Comparison of ENCODE assay signal across 9 cellular contexts in genomic region chr20:58447733-58448391, GRCh38. TPM values are rescaled to one million over a fixed set of nuclear protein-coding genes. Genes with fewer than 3 reads are reported as not detected.
A peak's percentile ranks its signal among the peaks of the same experiment; 100 is the strongest.
DNase-seq lines count a peak whose midpoint lies in the region; ATAC-seq and TF ChIP-seq lines count a peak whose summit lies in the region.
"Had no signal": no experiment of that assay in that cellular context is flagged by ENCODE, and none has a peak within 500 bp of the region (broad histone marks: within the 10 kb centered on the region; RNA-seq: fewer than 3 reads in every experiment).

No MANE protein-coding gene starts in this region.

- RAD21 ChIA-PET in HCT116 (lab: Charles Lee; ENCODE audit: low non-redundant PET in 1 of 2, low total read pairs in 2 of 2, uncharacterized antibody in 2 of 2, unreplicated experiment in 2 of 2): no interaction called here

- no peaks in the 10 kb centered on the region for H3K4me1 ChIP-seq in HCT116 (ENCODE audit: control insufficient read depth in 1 of 2, insufficient read depth in 2 of 2, low read length in 2 of 2)
- H3K4me1 ChIP-seq in Panc1 (ENCODE audit: control insufficient read depth, insufficient read depth, low read length): no peaks in the 10 kb centered on the region
- peaks cover 0 to 15% (median 0%) of the 10 kb centered on the region in 9 donors for H3K4me1 ChIP-seq in heart right ventricle

- no peaks in the 10 kb centered on the region for H3K9me2 ChIP-seq in HCT116 (ENCODE audit: insufficient read depth)

- peak; percentile 55 to 78 (median 73); a peak in 5 of 6 replicates for TF ChIP-seq CTCF in HCT116 (IDR thresholded peaks at IDR 0.05 in 2 of 3, conservative IDR thresholded peaks at IDR 0.05 in 1 of 3; ENCODE audit: borderline replicate concordance in 1 of 3, insufficient read depth in 1 of 3, low read depth in 2 of 3, low read length in 2 of 3)
- TF ChIP-seq CTCF in Panc1 (IDR thresholded peaks at IDR 0.05): peak; percentile 84
- peak; percentile 8 to 66 (median 60) for TF ChIP-seq CTCF in heart right ventricle (IDR thresholded peaks at IDR 0.05)

- in situ Hi-C loops in Panc1 (cut with HindIII; ENCODE audit: low pct_unique_long_range_greater_than_20kb, low sequenced_read_pairs): no loop called here

- CTCF ChIA-PET in HCT116 (lab: Charles Lee): interaction anchor here (0.7 kb wide), 1 partner anchor 33 kb away, joined by 3 read pairs; no protein-coding TSS in a partner anchor
- CTCF ChIA-PET in Panc1 (lab: Charles Lee): no interaction called here

- H3K27ac ChIP-seq in HCT116 (ENCODE audit: low read depth, low read length) (no peak overlapping the region), Panc1 (ENCODE audit: low read length) (no peak overlapping the region), heart right ventricle (no peak overlapping the region)
- H3K27ac ChIP-seq: thoracic aorta had no signal

- H3K4me2 ChIP-seq in HCT116 (ENCODE audit: low read length): no peak overlapping the region

- no peaks in the 10 kb centered on the region for H4K20me1 ChIP-seq in HCT116 (ENCODE audit: insufficient read depth)

- peaks cover 11 to 13% of the 10 kb centered on the region in 2 experiments; a peak in 3 of 4 replicates for H3K36me3 ChIP-seq in HCT116 (ENCODE audit: control insufficient read depth in 1 of 2, insufficient read depth in 2 of 2, low read length in 2 of 2)
- H3K36me3 ChIP-seq in Panc1 (ENCODE audit: control insufficient read depth, insufficient read depth, low read length): peaks cover 4% of the 10 kb centered on the region; the same call in 1 of the 2 replicates
- H3K36me3 ChIP-seq in heart right ventricle: peaks cover 0 to 85% (median 15%) of the 10 kb centered on the region in 9 donors

- POLR2A ChIA-PET in HCT116 (lab: Charles Lee): no interaction called here
- POLR2A ChIA-PET in Panc1 (lab: Charles Lee): no interaction called here

- intact Hi-C loops in HCT116 (cut with micrococcal nuclease): loop anchor here (1.0 kb wide), 1 partner anchor 211 kb away; no protein-coding TSS in a partner anchor
- intact Hi-C loops in Panc1 (cut with micrococcal nuclease; ENCODE audit: unreplicated experiment): loop anchor here (10.0 kb wide), 1 partner anchor 213 kb away; no protein-coding TSS in a partner anchor
- intact Hi-C loops in heart right ventricle (cut with DNase I): loop anchor here in 9 of 10 donors (1.0 to 10.0 kb wide), 6 partner anchors 53 to 211 kb away; no protein-coding TSS in a partner anchor

- DNase-seq in COR-L47 (lab: John Stamatoyannopoulos, UW): peak; percentile 5
- peak; percentile 33 for DNase-seq in HCT116 (ENCODE audit: low read depth, low spot score)
- peak; percentile 30 for DNase-seq in Panc1 (ENCODE audit: low read depth, low spot score)
- DNase-seq in activated gamma-delta T cell treated with anti-CD3 and anti-CD28 coated beads, Interleukin-2, amount 50 U/mL, for 16 hours (ENCODE audit: low read depth): peak; percentile 22
- no peak for DNase-seq in heart right ventricle
- peak; percentile 38 for DNase-seq in stimulated activated CD4-positive, alpha-beta T cell treated with anti-CD3 and anti-CD28 coated beads, Interleukin-12 subunit alpha, Interleukin-12 subunit beta, amount 100 ng/mL, for 4 hours

- peak; percentile 70 for TF ChIP-seq RAD21 in HCT116 (IDR thresholded peaks at IDR 0.05; ENCODE audit: low read depth)

- 62% methylated on average over 7 of the region's 7 CpGs for WGBS in heart right ventricle, 2 donors

- ATAC-seq in HCT116: peak; percentile 89
- peak; percentile 93 for ATAC-seq in Panc1
- peak in 5 of 8 donors; percentile 40 to 72 (median 61) for ATAC-seq in heart right ventricle
- no peak for ATAC-seq in HG03108 (IDR thresholded peaks at IDR 0.05; ENCODE audit: unreplicated experiment)
- no peak for ATAC-seq in HG02970 (IDR thresholded peaks at IDR 0.05; ENCODE audit: low FRiP score, unreplicated experiment)

- H3K79me2 ChIP-seq in HCT116 (ENCODE audit: insufficient read depth, low read length): peaks cover 4% of the 10 kb centered on the region

- no peak for TF ChIP-seq POLR2A in HCT116 (IDR thresholded peaks at IDR 0.05; ENCODE audit: borderline replicate concordance, extremely low read depth, insufficient read depth, insufficient read length)

- no peak overlapping the region for H3K9ac ChIP-seq in HCT116 (ENCODE audit: low read length)

- H2AFZ ChIP-seq in HCT116 (ENCODE audit: low read depth, low read length, poor library complexity, severe bottlenecking): no peak overlapping the region

- H3K9me3 ChIP-seq in HCT116 (ENCODE audit: control insufficient read depth in 1 of 2, insufficient read depth in 1 of 2, low read depth in 1 of 2, low read length in 2 of 2): no peaks in the 10 kb centered on the region
- no peaks in the 10 kb centered on the region for H3K9me3 ChIP-seq in Panc1 (ENCODE audit: control insufficient read depth, insufficient read depth, low read depth, low read length)
- H3K9me3 ChIP-seq in heart right ventricle: no peaks in the 10 kb centered on the region
- H3K9me3 ChIP-seq: thoracic aorta had no signal

- BruUV-seq in HCT116 (replicated peaks; lab: Mats Ljungman, UMichigan): no TSS peak
- BruUV-seq in Panc1 (replicated peaks; lab: Mats Ljungman, UMichigan): no TSS peak

- H3K27me3 ChIP-seq in HCT116 (ENCODE audit: insufficient read depth, low read length): no peaks in the 10 kb centered on the region
- no peaks in the 10 kb centered on the region for H3K27me3 ChIP-seq in Panc1 (ENCODE audit: control insufficient read depth, insufficient read depth, low read length)
- no peaks in the 10 kb centered on the region for H3K27me3 ChIP-seq in heart right ventricle

- H3K4me3 ChIP-seq in HCT116 (replicated peaks in 1 of 2; ENCODE audit: low read depth in 1 of 2, low read length in 2 of 2) (no peak overlapping the region), Panc1 (ENCODE audit: low read depth in 2 of 2, low read length in 2 of 2) (no peak overlapping the region), heart right ventricle (no peak overlapping the region)
- H3K4me3 ChIP-seq: thoracic aorta had no signal

TF ChIP-seq in HCT116, 20 proteins besides CTCF, POLR2A, EP300 and RAD21:
- no peak for TF ChIP-seq YY1 (IDR thresholded peaks at IDR 0.05; ENCODE audit: extremely low read depth, insufficient replicate concordance, low read depth, low read length)
- no peak for TF ChIP-seq SIN3A (IDR thresholded peaks at IDR 0.05; ENCODE audit: low read depth)
- TF ChIP-seq TCF7L2 (IDR thresholded peaks at IDR 0.05; ENCODE audit: borderline replicate concordance, extremely low read depth, insufficient read depth, insufficient read length): no peak
- TF ChIP-seq JUND (IDR thresholded peaks at IDR 0.05): no peak
- TF ChIP-seq EZH2 (IDR thresholded peaks at IDR 0.05): no peak
- no peak for TF ChIP-seq ELF1 (IDR thresholded peaks at IDR 0.05; ENCODE audit: borderline replicate concordance, low read depth)
- TF ChIP-seq MAX (IDR thresholded peaks at IDR 0.05): no peak
- no peak for TF ChIP-seq ZFX (IDR thresholded peaks at IDR 0.05)
- no peak for TF ChIP-seq REST (IDR thresholded peaks at IDR 0.05; ENCODE audit: low read depth)
- TF ChIP-seq POLR2AphosphoS5 (IDR thresholded peaks at IDR 0.05; ENCODE audit: low read depth, low read length): no peak
- no peak for TF ChIP-seq ATF3 (IDR thresholded peaks at IDR 0.05)
- TF ChIP-seq CBX3 (IDR thresholded peaks at IDR 0.05; ENCODE audit: low read depth): no peak

RNA-seq across cellular contexts. Expression of gene VAPB, which starts 58.8 kb away (rescaled TPM):
- 51.1 TPM for total RNA-seq in HCT116 (2021; ENCODE audit: unreplicated experiment)
- polyA plus RNA-seq in HCT116 (2012): 38.7 and 40.5 TPM in 2 replicates
- total RNA-seq in Panc1 (2021; ENCODE audit: unreplicated experiment): 50.9 TPM
- polyA plus RNA-seq in Panc1 (2012; ENCODE audit: insufficient read length): 43.5 TPM
- 10 to 100 TPM; 59.9 to 89.9 (median 70.8) TPM for total RNA-seq in heart right ventricle
- 10 to 100 TPM; 20.8 to 25.8 TPM for polyA plus RNA-seq in heart right ventricle

Comparison
In these comparisons a context has a peak if more than half of its experiments do, and no peak if none do; other contexts are left out.
1. DNase-seq: peak in COR-L47 (single experiment), HCT116 (single experiment), Panc1 (single experiment), activated gamma-delta T cell treated with anti-CD3 and anti-CD28 coated beads, Interleukin-2, amount 50 U/mL, for 16 hours (single experiment) and stimulated activated CD4-positive, alpha-beta T cell treated with anti-CD3 and anti-CD28 coated beads, Interleukin-12 subunit alpha, Interleukin-12 subunit beta, amount 100 ng/mL, for 4 hours (single experiment); none in heart right ventricle (0 of 2).
2. ATAC-seq: peak in HCT116 (single experiment), Panc1 (single experiment) and heart right ventricle (5 of 8); none in HG03108 (single experiment) and HG02970 (single experiment).
3. Peak in every context shown above with its lines, with median percentiles within 50 percentile points of each other: CTCF ChIP-seq.